In genomic region chr11:18371279-18371678, GRCh38 we compare ENCODE assay signal across 15 cellular contexts. TPM values are rescaled to one million over a fixed set of nuclear protein-coding genes. Genes with fewer than 3 reads are reported as not detected.
A peak's percentile ranks its signal among the peaks of the same experiment; 100 is the strongest.
DNase-seq lines count a peak whose midpoint lies in the region; ATAC-seq and TF ChIP-seq lines count a peak whose summit lies in the region.
"Had no signal": no experiment of that assay in that cellular context is flagged by ENCODE, and none has a peak within 500 bp of the region (broad histone marks: within the 10 kb centered on the region; RNA-seq: fewer than 3 reads in every experiment).

No MANE protein-coding gene starts in this region.

- H3K4me1 Mint-ChIP-seq in type B pancreatic cell (ENCODE audit: unreplicated experiment) = no peaks in the 10 kb centered on the region
- H3K4me1 Mint-ChIP-seq in activated CD8-positive, alpha-beta T cell treated with anti-CD3 and anti-CD28 coated beads for 36 hours (ENCODE audit: low read depth) = peaks cover 2% of the 10 kb centered on the region

- TF ChIP-seq CTCF in type B pancreatic cell (conservative IDR thresholded peaks at IDR 0.05) = no peak
- TF ChIP-seq CTCF in activated CD8-positive, alpha-beta T cell treated with anti-CD3 and anti-CD28 coated beads for 36 hours (IDR thresholded peaks at IDR 0.05) = no peak

- ATAC-seq in left colon (peak; percentile 83), HG03280 (IDR thresholded peaks at IDR 0.05; ENCODE audit: unreplicated experiment) (no peak)
- no peak for ATAC-seq in activated CD8-positive, alpha-beta T cell treated with anti-CD3 and anti-CD28 coated beads for 36 hours
- ATAC-seq: HCT116 had no signal

- DNase-seq in OCI-M1 (lab: John Stamatoyannopoulos, UW) = peak; percentile 33
- DNase-seq in astrocyte of the hippocampus (ENCODE audit: low read depth, low spot score) = peak; percentile 46
- no peak for DNase-seq in left colon
- DNase-seq in type B pancreatic cell (ENCODE audit: extremely low spot score, unreplicated experiment) = no peak
- no peak for DNase-seq in activated CD8-positive, alpha-beta T cell treated with anti-CD3 and anti-CD28 coated beads for 36 hours
- DNase-seq in iPS-NIHi7 (ENCODE audit: extremely low spot score) = no peak
- DNase-seq: CD4-positive, CD25-positive, alpha-beta regulatory T cell; DND-41; NCI-H1105; NCI-H146; NCI-H2029; NCI-H524 treated with DMSO at 0.1 percent for 48 hours; NCI-H82 had no signal

- CTCF ChIA-PET in activated CD8-positive, alpha-beta T cell treated with anti-CD3 and anti-CD28 coated beads for 36 hours (lab: Charles Lee) = interaction anchor here (0.7 kb wide), 1 partner anchor 82 kb away, joined by 3 read pairs; no protein-coding TSS in a partner anchor

- intact Hi-C loops in left colon (cut with DNase I, micrococcal nuclease) = no loop called here
- intact Hi-C loops in activated CD8-positive, alpha-beta T cell treated with anti-CD3 and anti-CD28 coated beads for 36 hours (cut with micrococcal nuclease) = no loop called here

- no peak overlapping the region for H3K4me3 Mint-ChIP-seq in type B pancreatic cell
- H3K4me3 Mint-ChIP-seq in activated CD8-positive, alpha-beta T cell treated with anti-CD3 and anti-CD28 coated beads for 36 hours = no peak overlapping the region
- H3K4me3 Mint-ChIP-seq: CD4-positive, CD25-positive, alpha-beta regulatory T cell had no signal

- peak overlapping the region; percentile 51 for H3K27ac Mint-ChIP-seq in type B pancreatic cell
- no peak overlapping the region for H3K27ac Mint-ChIP-seq in activated CD8-positive, alpha-beta T cell treated with anti-CD3 and anti-CD28 coated beads for 36 hours

- H3K27me3 Mint-ChIP-seq in type B pancreatic cell = no peaks in the 10 kb centered on the region
- no peaks in the 10 kb centered on the region for H3K27me3 Mint-ChIP-seq in activated CD8-positive, alpha-beta T cell treated with anti-CD3 and anti-CD28 coated beads for 36 hours
- H3K27me3 Mint-ChIP-seq: CD4-positive, CD25-positive, alpha-beta regulatory T cell had no signal

- H3K9me3 Mint-ChIP-seq in type B pancreatic cell = no peaks in the 10 kb centered on the region
- H3K9me3 Mint-ChIP-seq in activated CD8-positive, alpha-beta T cell treated with anti-CD3 and anti-CD28 coated beads for 36 hours = no peaks in the 10 kb centered on the region
- H3K9me3 Mint-ChIP-seq: CD4-positive, CD25-positive, alpha-beta regulatory T cell had no signal

- POLR2A ChIA-PET in activated CD8-positive, alpha-beta T cell treated with anti-CD3 and anti-CD28 coated beads for 36 hours (lab: Charles Lee) = no interaction called here

- peaks cover 1% of the 10 kb centered on the region for H3K36me3 Mint-ChIP-seq in type B pancreatic cell
- H3K36me3 Mint-ChIP-seq in activated CD8-positive, alpha-beta T cell treated with anti-CD3 and anti-CD28 coated beads for 36 hours (ENCODE audit: low read depth) = peaks cover 12% of the 10 kb centered on the region

RNA-seq across cellular contexts. Expression of gene LDHA, which starts 23.1 kb away (rescaled TPM):
- 100 to 1,000 TPM; 513 to 576 TPM for total RNA-seq in left colon
- 147 and 173 TPM in 2 replicates for total RNA-seq in type B pancreatic cell (ENCODE audit: low replicate concordance)
- 1,000 to 10,000 TPM; 2,418 to 2,447 TPM for total RNA-seq in activated CD8-positive, alpha-beta T cell treated with anti-CD3 and anti-CD28 coated beads for 36 hours

RNA-seq across cellular contexts. Expression of gene LDHC, which starts 40.8 kb away (rescaled TPM):
- 1 to 10 TPM in 1 of 2 donors, not detected in 1; 1.9 TPM for total RNA-seq in left colon
- 0.63 and 1.1 TPM in 2 replicates for total RNA-seq in type B pancreatic cell (ENCODE audit: low replicate concordance)
- total RNA-seq in activated CD8-positive, alpha-beta T cell treated with anti-CD3 and anti-CD28 coated beads for 36 hours = not detected
- total RNA-seq: CD4-positive, CD25-positive, alpha-beta regulatory T cell had no signal

RNA-seq across cellular contexts. Expression of gene GTF2H1, which starts 48.9 kb away (rescaled TPM):
- total RNA-seq in left colon (10 to 100 TPM; 29.3 to 30.0 TPM), type B pancreatic cell (ENCODE audit: low replicate concordance) (38.9 and 41.6 TPM in 2 replicates)
- 10 to 100 TPM; 44.5 to 46.6 TPM for total RNA-seq in activated CD8-positive, alpha-beta T cell treated with anti-CD3 and anti-CD28 coated beads for 36 hours

RNA-seq across cellular contexts. Expression of gene HPS5, which starts 49.3 kb away (rescaled TPM):
- total RNA-seq in left colon = 10 to 100 TPM in 1 of 2 donors, 1 to 10 TPM in 1; 8.4 to 12.9 TPM
- 18.1 and 18.9 TPM in 2 replicates for total RNA-seq in type B pancreatic cell (ENCODE audit: low replicate concordance)
- 10 to 100 TPM; 16.0 to 17.2 TPM for total RNA-seq in activated CD8-positive, alpha-beta T cell treated with anti-CD3 and anti-CD28 coated beads for 36 hours

Comparison
In these comparisons a context has a peak if more than half of its experiments do, and no peak if none do; other contexts are left out.
1. DNase-seq: peak in OCI-M1 (single experiment) and astrocyte of the hippocampus (single experiment); none in left colon (0 of 2), type B pancreatic cell (single experiment), activated CD8-positive, alpha-beta T cell treated with anti-CD3 and anti-CD28 coated beads for 36 hours (single experiment) and iPS-NIHi7 (single experiment).
2. RNA of gene LDHA, which starts 23.1 kb away (total RNA-seq): 2,418 to 2,447 TPM in activated CD8-positive, alpha-beta T cell treated with anti-CD3 and anti-CD28 coated beads for 36 hours; 513 to 576 TPM in left colon and 147 to 173 TPM in type B pancreatic cell; every median in the first group is over 4 times any median in the second.